Comparison of ENCODE assay signal across 8 cellular contexts in genomic region chr6:42901538-42901957, GRCh38. TPM values are rescaled to one million over a fixed set of nuclear protein-coding genes. Genes with fewer than 3 reads are reported as not detected.
DNase-seq lines count a peak whose midpoint lies in the region; ATAC-seq, FAIRE-seq and TF ChIP-seq lines count a peak whose summit lies in the region.

No MANE protein-coding gene starts in this region.

- peak overlapping the region; percentile 7 for H3K4me3 Mint-ChIP-seq in activated CD4-positive, alpha-beta T cell treated with anti-CD3 and anti-CD28 coated beads for 36 hours

- FAIRE-seq in HepG2 (lab: Jason Lieb, UNC): peak; percentile 85

- DNase-seq in GM06990 (ENCODE audit: extremely low read depth, insufficient read length): no peak
- peak; percentile 80 to 92 for DNase-seq in NCI-H524 (lab: John Stamatoyannopoulos, UW)
- DNase-seq in activated CD4-positive, alpha-beta T cell treated with anti-CD3 and anti-CD28 coated beads for 36 hours: peak; percentile 77
- DNase-seq in colonic mucosa: peak; percentile 86
- peak; percentile 92 for DNase-seq in HepG2 (ENCODE audit: low spot score)
- DNase-seq in stimulated activated CD4-positive, alpha-beta T cell treated with anti-CD3 and anti-CD28 coated beads, Interleukin-4, amount 100 ng/mL, for 4 hours: peak; percentile 43 to 60

- H3K4me3 ChIP-seq in GM06990 (replicated peaks; ENCODE audit: low read depth, low read length) (no peak overlapping the region), colonic mucosa (no peak overlapping the region), HepG2 (replicated peaks in 1 of 3; ENCODE audit: insufficient read depth in 1 of 3, low read depth in 2 of 3, low read length in 3 of 3) (peak overlapping the region; percentile 48 to 71 (median 63))

- 0 out of 4 replicates have a peak, but pooled peaks of 1 of the 2 experiments have one; percentile 16 for TF ChIP-seq EP300 in HepG2 (IDR thresholded peaks at IDR 0.05; ENCODE audit: low read depth in 2 of 2, low read length in 2 of 2)
- no peak for TF ChIP-seq EP300 in HepG2 (CRISPR knock-in tag; IDR thresholded peaks at IDR 0.05; ENCODE audit: borderline replicate concordance)

- TF ChIP-seq RAD21 in HepG2 (CRISPR knock-in tag; IDR thresholded peaks at IDR 0.05): peak; percentile 96

- no peak overlapping the region for H3K27ac Mint-ChIP-seq in activated CD4-positive, alpha-beta T cell treated with anti-CD3 and anti-CD28 coated beads for 36 hours

- POLR2A ChIA-PET in activated CD4-positive, alpha-beta T cell treated with anti-CD3 and anti-CD28 coated beads for 36 hours (lab: Charles Lee): no interaction called here
- POLR2A ChIA-PET in HepG2 (lab: Yijun Ruan, JAX): interaction anchor here (1.1 to 1.6 kb wide), 7 partner anchors 28 to 242 kb away, joined by 4 to 16 read pairs (median 7); partner anchors contain the start of genes CNPY3, KLHDC3, MEA1 and PEX6

- H3K9ac ChIP-seq in colonic mucosa (ENCODE audit: low read depth in 2 of 2, low read length in 2 of 2) (peak overlapping the region in 1 of 2 donors; percentile 12), HepG2 (ENCODE audit: insufficient read depth, low read depth, low read length) (peak overlapping the region; percentile 58; the same call in 1 of the 2 replicates)

- TF ChIP-seq POLR2A in HepG2 (IDR thresholded peaks at IDR 0.05; ENCODE audit: insufficient read depth in 1 of 2, low read depth in 2 of 2, low read length in 2 of 2): no peak

- ATAC-seq in HG03354 (IDR thresholded peaks at IDR 0.05; ENCODE audit: poor library complexity, severe bottlenecking, unreplicated experiment) (peak; percentile 71), HepG2 (peak; percentile 94), HG03039 (IDR thresholded peaks at IDR 0.05; ENCODE audit: unreplicated experiment) (no peak)
- ATAC-seq in activated CD4-positive, alpha-beta T cell treated with anti-CD3 and anti-CD28 coated beads for 36 hours: peak; percentile 93

- CTCF ChIA-PET in activated CD4-positive, alpha-beta T cell treated with anti-CD3 and anti-CD28 coated beads for 36 hours (lab: Charles Lee): interaction anchor here (0.7 to 3.1 kb wide), 15 partner anchors 10 to 242 kb away, joined by 3 to 21 read pairs (median 4); partner anchors contain the start of genes CNPY3 and PTCRA
- CTCF ChIA-PET in HepG2 (lab: Yijun Ruan, JAX; ENCODE audit: low intra/inter-chr PET ratio, low total read pairs): interaction anchor here (0.8 to 2.6 kb wide), 5 partner anchors 41 to 242 kb away, joined by 3 to 19 read pairs (median 4); no protein-coding TSS in a partner anchor

- intact Hi-C loops in activated CD4-positive, alpha-beta T cell treated with anti-CD3 and anti-CD28 coated beads for 36 hours (cut with DNase I, micrococcal nuclease): loop anchor here (1.0 to 10.0 kb wide), 7 partner anchors 28 to 493 kb away; partner anchors contain the start of genes CNPY3 (in 1 of the 2), CUL7 (in 1 of the 2) and RRP36 (in 1 of the 2)
- intact Hi-C loops in colonic mucosa (cut with DNase I) (loop anchor here (5.0 kb wide), 1 partner anchor 241 kb away; no protein-coding TSS in a partner anchor), HepG2 (cut with micrococcal nuclease; ENCODE audit: unreplicated experiment) (loop anchor here (1.0 to 5.0 kb wide), 5 partner anchors 36 to 242 kb away; partner anchors contain the start of genes GNMT and PEX6)

- H3K4me2 ChIP-seq in HepG2 (ENCODE audit: low read depth, low read length): peak overlapping the region; percentile 85

- no peaks in the 10 kb centered on the region for H3K27me3 Mint-ChIP-seq in activated CD4-positive, alpha-beta T cell treated with anti-CD3 and anti-CD28 coated beads for 36 hours

- H2AFZ ChIP-seq in HepG2 (ENCODE audit: low read length): peak overlapping the region; percentile 66

- H3K27ac ChIP-seq in colonic mucosa (no peak overlapping the region), HepG2 (ENCODE audit: extremely low read length, insufficient read depth, low read length) (no peak overlapping the region)

- TF ChIP-seq CTCF in GM06990 (IDR thresholded peaks at IDR 0.05; ENCODE audit: insufficient read depth, low read length, poor library complexity, severe bottlenecking) (peak; percentile 71), colonic mucosa (IDR thresholded peaks at IDR 0.05) (peak; percentile 78), HepG2 (CRISPR knock-in tag; IDR thresholded peaks at IDR 0.05) (peak; percentile 98)

- in situ Hi-C loops in HepG2 (cut with HindIII; ENCODE audit: extremely low pct_ligation_motif_present, low pct_unique_long_range_greater_than_20kb): loop anchor here (5.0 kb wide), 1 partner anchor 241 kb away; no protein-coding TSS in a partner anchor

- H3K4me1 Mint-ChIP-seq in activated CD4-positive, alpha-beta T cell treated with anti-CD3 and anti-CD28 coated beads for 36 hours: peaks cover 9% of the 10 kb centered on the region

- H3K9me3 ChIP-seq in colonic mucosa (no peaks in the 10 kb centered on the region), HepG2 (ENCODE audit: low read length) (no peaks in the 10 kb centered on the region)

- no peaks in the 10 kb centered on the region for H3K36me3 Mint-ChIP-seq in activated CD4-positive, alpha-beta T cell treated with anti-CD3 and anti-CD28 coated beads for 36 hours (ENCODE audit: low read depth)

- no peaks in the 10 kb centered on the region for H3K79me2 ChIP-seq in HepG2 (ENCODE audit: insufficient read depth, low read length)

- 1% methylated on average over 11 of the region's 11 CpGs for WGBS in HepG2 (ENCODE audit: low lambda C conversion rate)

- no TSS peak for BruUV-seq in HepG2 (replicated peaks; lab: Mats Ljungman, UMichigan)

- H3K4me1 ChIP-seq in colonic mucosa: no peaks in the 10 kb centered on the region
- peaks cover 38% of the 10 kb centered on the region for H3K4me1 ChIP-seq in HepG2 (ENCODE audit: insufficient read depth, low read length)

- H3K9me3 Mint-ChIP-seq in activated CD4-positive, alpha-beta T cell treated with anti-CD3 and anti-CD28 coated beads for 36 hours (ENCODE audit: low read depth): no peaks in the 10 kb centered on the region

- H4K20me1 ChIP-seq in HepG2 (ENCODE audit: insufficient read depth, low read length): no peaks in the 10 kb centered on the region

- no peaks in the 10 kb centered on the region for H3K27me3 ChIP-seq in GM06990 (replicated peaks; ENCODE audit: control insufficient read depth, insufficient read depth, low read length)
- no peaks in the 10 kb centered on the region for H3K27me3 ChIP-seq in colonic mucosa
- no peaks in the 10 kb centered on the region for H3K27me3 ChIP-seq in HepG2 (ENCODE audit: control insufficient read depth in 1 of 2, insufficient read depth in 2 of 2, low read length in 2 of 2)

- no peaks in the 10 kb centered on the region for H3K36me3 ChIP-seq in GM06990 (ENCODE audit: control insufficient read depth, insufficient read depth, low read length)
- no peaks in the 10 kb centered on the region for H3K36me3 ChIP-seq in colonic mucosa
- no peaks in the 10 kb centered on the region for H3K36me3 ChIP-seq in HepG2 (replicated peaks in 1 of 2; ENCODE audit: control insufficient read depth in 1 of 2, insufficient read depth in 2 of 2, low read length in 2 of 2)

RNA-seq across cellular contexts. Expression of gene PTCRA, which starts 14.3 kb away (rescaled TPM):
- not detected for total RNA-seq in activated CD4-positive, alpha-beta T cell treated with anti-CD3 and anti-CD28 coated beads for 36 hours
- total RNA-seq in colonic mucosa: not detected
- total RNA-seq in HepG2 (2016; rRNA removed; fragmentation: Illumina TruSeq; extraction: Trizol): not detected in 2 replicates
- total RNA-seq in HepG2 (2016; cell fraction: cytosol; rRNA removed; fragmentation: Illumina TruSeq; extraction: Trizol; ENCODE audit: low read depth): not detected in 2 replicates
- total RNA-seq in HepG2 (2016; cell fraction: insoluble cytoplasmic fraction; rRNA removed; fragmentation: Illumina TruSeq; extraction: Trizol): not detected in 2 replicates
- not detected in 2 replicates for total RNA-seq in HepG2 (2016; cell fraction: membrane; rRNA removed; fragmentation: Illumina TruSeq; extraction: Trizol)
- not detected in 2 replicates for total RNA-seq in HepG2 (2016; cell fraction: nucleus; rRNA removed; fragmentation: Illumina TruSeq; extraction: Trizol)
- polyA plus RNA-seq in HepG2 (2011; rRNA removed): not detected in 2 replicates
- polyA plus RNA-seq in HepG2 (2011; cell fraction: cytosol; rRNA removed): not detected in 2 replicates
- 0.12 and 0.51 TPM in 2 replicates for polyA plus RNA-seq in HepG2 (2011; cell fraction: nucleus; rRNA removed)
- polyA plus RNA-seq in HepG2 (2012): not detected in 2 replicates
- not detected in 2 replicates for polyA plus RNA-seq in HepG2 (2016; cell fraction: cytosol; fragmentation: Illumina TruSeq; extraction: Trizol; ENCODE audit: low read depth)
- polyA plus RNA-seq in HepG2 (2016; cell fraction: insoluble cytoplasmic fraction; fragmentation: Illumina TruSeq; extraction: Trizol; ENCODE audit: low read depth): not detected in 2 replicates
- polyA plus RNA-seq in HepG2 (2016; cell fraction: membrane; fragmentation: Illumina TruSeq; extraction: Trizol; ENCODE audit: low read depth): not detected in 2 replicates
- polyA plus RNA-seq in HepG2 (2016; cell fraction: nucleus; fragmentation: Illumina TruSeq; extraction: Trizol; ENCODE audit: insufficient read depth, low read depth): not detected in 2 replicates
- not detected in 2 replicates for polyA minus RNA-seq in HepG2 (2011; rRNA and poly(A)+ RNA removed; ENCODE audit: low replicate concordance)
- polyA minus RNA-seq in HepG2 (2011; cell fraction: cytosol; rRNA and poly(A)+ RNA removed): not detected in 2 replicates
- not detected in 2 replicates for polyA minus RNA-seq in HepG2 (2011; cell fraction: nucleus; rRNA and poly(A)+ RNA removed)

RNA-seq across cellular contexts. Expression of gene RPL7L1, which starts 22.1 kb away (rescaled TPM):
- 100 to 1,000 TPM; 124 to 152 TPM for total RNA-seq in activated CD4-positive, alpha-beta T cell treated with anti-CD3 and anti-CD28 coated beads for 36 hours
- total RNA-seq in colonic mucosa (10 to 100 TPM; 46.4 to 67.4 TPM), HepG2 (2016; rRNA removed; fragmentation: Illumina TruSeq; extraction: Trizol) (179 and 228 TPM in 2 replicates)
- 34.8 and 36.3 TPM in 2 replicates for total RNA-seq in HepG2 (2016; cell fraction: cytosol; rRNA removed; fragmentation: Illumina TruSeq; extraction: Trizol; ENCODE audit: low read depth)
- 172 and 248 TPM in 2 replicates for total RNA-seq in HepG2 (2016; cell fraction: insoluble cytoplasmic fraction; rRNA removed; fragmentation: Illumina TruSeq; extraction: Trizol)
- total RNA-seq in HepG2 (2016; cell fraction: membrane; rRNA removed; fragmentation: Illumina TruSeq; extraction: Trizol): 98.2 and 108 TPM in 2 replicates
- 79.2 and 84.2 TPM in 2 replicates for total RNA-seq in HepG2 (2016; cell fraction: nucleus; rRNA removed; fragmentation: Illumina TruSeq; extraction: Trizol)
- 51.6 and 52.0 TPM in 2 replicates for polyA plus RNA-seq in HepG2 (2011; rRNA removed)
- 40.8 and 57.7 TPM in 2 replicates for polyA plus RNA-seq in HepG2 (2011; cell fraction: cytosol; rRNA removed)
- polyA plus RNA-seq in HepG2 (2011; cell fraction: nucleus; rRNA removed): 18.1 and 25.2 TPM in 2 replicates
- 116 and 118 TPM in 2 replicates for polyA plus RNA-seq in HepG2 (2012)
- polyA plus RNA-seq in HepG2 (2016; cell fraction: cytosol; fragmentation: Illumina TruSeq; extraction: Trizol; ENCODE audit: low read depth): 16.4 and 17.2 TPM in 2 replicates
- polyA plus RNA-seq in HepG2 (2016; cell fraction: insoluble cytoplasmic fraction; fragmentation: Illumina TruSeq; extraction: Trizol; ENCODE audit: low read depth): 182 and 194 TPM in 2 replicates
- 45.4 and 49.4 TPM in 2 replicates for polyA plus RNA-seq in HepG2 (2016; cell fraction: membrane; fragmentation: Illumina TruSeq; extraction: Trizol; ENCODE audit: low read depth)
- polyA plus RNA-seq in HepG2 (2016; cell fraction: nucleus; fragmentation: Illumina TruSeq; extraction: Trizol; ENCODE audit: insufficient read depth, low read depth): 90.1 and 101 TPM in 2 replicates
- 58.1 and 94.4 TPM in 2 replicates for polyA minus RNA-seq in HepG2 (2011; rRNA and poly(A)+ RNA removed; ENCODE audit: low replicate concordance)
- polyA minus RNA-seq in HepG2 (2011; cell fraction: cytosol; rRNA and poly(A)+ RNA removed): 36.1 and 48.1 TPM in 2 replicates
- 68.2 and 106 TPM in 2 replicates for polyA minus RNA-seq in HepG2 (2011; cell fraction: nucleus; rRNA and poly(A)+ RNA removed)

RNA-seq across cellular contexts. Expression of gene CNPY3, which starts 27.7 kb away (rescaled TPM):
- 10 to 100 TPM; 33.0 to 34.3 TPM for total RNA-seq in activated CD4-positive, alpha-beta T cell treated with anti-CD3 and anti-CD28 coated beads for 36 hours
- total RNA-seq in colonic mucosa (10 to 100 TPM; 31.1 to 47.9 TPM), HepG2 (2016; rRNA removed; fragmentation: Illumina TruSeq; extraction: Trizol) (31.4 and 60.2 TPM in 2 replicates)
- 25.4 and 31.7 TPM in 2 replicates for total RNA-seq in HepG2 (2016; cell fraction: cytosol; rRNA removed; fragmentation: Illumina TruSeq; extraction: Trizol; ENCODE audit: low read depth)
- 32.0 and 60.7 TPM in 2 replicates for total RNA-seq in HepG2 (2016; cell fraction: insoluble cytoplasmic fraction; rRNA removed; fragmentation: Illumina TruSeq; extraction: Trizol)
- 38.9 and 45.0 TPM in 2 replicates for total RNA-seq in HepG2 (2016; cell fraction: membrane; rRNA removed; fragmentation: Illumina TruSeq; extraction: Trizol)
- total RNA-seq in HepG2 (2016; cell fraction: nucleus; rRNA removed; fragmentation: Illumina TruSeq; extraction: Trizol): 42.6 and 49.4 TPM in 2 replicates
- polyA plus RNA-seq in HepG2 (2011; rRNA removed): 38.3 and 42.3 TPM in 2 replicates
- 43.4 and 51.8 TPM in 2 replicates for polyA plus RNA-seq in HepG2 (2011; cell fraction: cytosol; rRNA removed)
- polyA plus RNA-seq in HepG2 (2011; cell fraction: nucleus; rRNA removed): 30.8 and 35.3 TPM in 2 replicates
- 51.7 and 54.0 TPM in 2 replicates for polyA plus RNA-seq in HepG2 (2012)
- polyA plus RNA-seq in HepG2 (2016; cell fraction: cytosol; fragmentation: Illumina TruSeq; extraction: Trizol; ENCODE audit: low read depth): 38.7 and 48.0 TPM in 2 replicates
- polyA plus RNA-seq in HepG2 (2016; cell fraction: insoluble cytoplasmic fraction; fragmentation: Illumina TruSeq; extraction: Trizol; ENCODE audit: low read depth): 35.6 and 38.7 TPM in 2 replicates
- polyA plus RNA-seq in HepG2 (2016; cell fraction: membrane; fragmentation: Illumina TruSeq; extraction: Trizol; ENCODE audit: low read depth): 44.3 and 50.0 TPM in 2 replicates
- polyA plus RNA-seq in HepG2 (2016; cell fraction: nucleus; fragmentation: Illumina TruSeq; extraction: Trizol; ENCODE audit: insufficient read depth, low read depth): 94.9 and 101 TPM in 2 replicates
- polyA minus RNA-seq in HepG2 (2011; rRNA and poly(A)+ RNA removed; ENCODE audit: low replicate concordance): 28.5 and 45.2 TPM in 2 replicates
- 16.2 and 20.4 TPM in 2 replicates for polyA minus RNA-seq in HepG2 (2011; cell fraction: cytosol; rRNA and poly(A)+ RNA removed)
- polyA minus RNA-seq in HepG2 (2011; cell fraction: nucleus; rRNA and poly(A)+ RNA removed): 9.7 and 11.9 TPM in 2 replicates

RNA-seq across cellular contexts. Expression of gene GNMT, which starts 59.0 kb away (rescaled TPM):
- under 1 TPM in 1 of 2 experiments, not detected in 1; 0.50 TPM for total RNA-seq in activated CD4-positive, alpha-beta T cell treated with anti-CD3 and anti-CD28 coated beads for 36 hours
- total RNA-seq in colonic mucosa (under 1 TPM in 1 of 2 donors, not detected in 1; 0.96 TPM), HepG2 (2016; rRNA removed; fragmentation: Illumina TruSeq; extraction: Trizol) (7.0 and 7.3 TPM in 2 replicates)
- total RNA-seq in HepG2 (2016; cell fraction: cytosol; rRNA removed; fragmentation: Illumina TruSeq; extraction: Trizol; ENCODE audit: low read depth): 3.1 and 3.3 TPM in 2 replicates
- 6.8 and 9.0 TPM in 2 replicates for total RNA-seq in HepG2 (2016; cell fraction: insoluble cytoplasmic fraction; rRNA removed; fragmentation: Illumina TruSeq; extraction: Trizol)
- total RNA-seq in HepG2 (2016; cell fraction: membrane; rRNA removed; fragmentation: Illumina TruSeq; extraction: Trizol): 3.4 and 3.5 TPM in 2 replicates
- 3.4 and 3.9 TPM in 2 replicates for total RNA-seq in HepG2 (2016; cell fraction: nucleus; rRNA removed; fragmentation: Illumina TruSeq; extraction: Trizol)
- polyA plus RNA-seq in HepG2 (2011; rRNA removed): 2.8 and 3.8 TPM in 2 replicates
- 4.4 and 5.1 TPM in 2 replicates for polyA plus RNA-seq in HepG2 (2011; cell fraction: cytosol; rRNA removed)
- 3.3 and 3.5 TPM in 2 replicates for polyA plus RNA-seq in HepG2 (2011; cell fraction: nucleus; rRNA removed)
- polyA plus RNA-seq in HepG2 (2012): 1.8 and 3.1 TPM in 2 replicates
- polyA plus RNA-seq in HepG2 (2016; cell fraction: cytosol; fragmentation: Illumina TruSeq; extraction: Trizol; ENCODE audit: low read depth): 2.8 and 3.0 TPM in 2 replicates
- 7.2 and 7.5 TPM in 2 replicates for polyA plus RNA-seq in HepG2 (2016; cell fraction: insoluble cytoplasmic fraction; fragmentation: Illumina TruSeq; extraction: Trizol; ENCODE audit: low read depth)
- 2.2 and 2.4 TPM in 2 replicates for polyA plus RNA-seq in HepG2 (2016; cell fraction: membrane; fragmentation: Illumina TruSeq; extraction: Trizol; ENCODE audit: low read depth)
- 6.3 and 6.4 TPM in 2 replicates for polyA plus RNA-seq in HepG2 (2016; cell fraction: nucleus; fragmentation: Illumina TruSeq; extraction: Trizol; ENCODE audit: insufficient read depth, low read depth)
- polyA minus RNA-seq in HepG2 (2011; rRNA and poly(A)+ RNA removed; ENCODE audit: low replicate concordance): 0.33 and 2.7 TPM in 2 replicates
- 0.79 and 1.4 TPM in 2 replicates for polyA minus RNA-seq in HepG2 (2011; cell fraction: cytosol; rRNA and poly(A)+ RNA removed)
- polyA minus RNA-seq in HepG2 (2011; cell fraction: nucleus; rRNA and poly(A)+ RNA removed): 0.52 and 0.62 TPM in 2 replicates

Comparison
In these comparisons a context has a peak if more than half of its experiments do, and no peak if none do; other contexts are left out.
1. H3K4me3 ChIP-seq: peak in HepG2 (3 of 3); none in GM06990 (single experiment) and colonic mucosa (single experiment).
2. Peak in every context shown above with its lines, with median percentiles within 50 percentile points of each other: CTCF ChIP-seq.